Comparison of ENCODE assay signal across 11 cellular contexts in genomic region chr22:36162127-36163034, GRCh38. TPM values are rescaled to one million over a fixed set of nuclear protein-coding genes. Genes with fewer than 3 reads are reported as not detected.
A peak's percentile ranks its signal among the peaks of the same experiment; 100 is the strongest.
DNase-seq lines count a peak whose midpoint lies in the region; ATAC-seq lines count a peak whose summit lies in the region.
"Had no signal": no experiment of that assay in that cellular context is flagged by ENCODE, and none has a peak within 500 bp of the region (broad histone marks: within the 10 kb centered on the region; RNA-seq: fewer than 3 reads in every experiment).

No MANE protein-coding gene starts in this region.

- peak overlapping the region; percentile 99 for H3K4me3 ChIP-seq in CD4-positive, CD25-positive, alpha-beta regulatory T cell (ENCODE audit: low read depth, low read length)
- H3K4me3 ChIP-seq: left lung had no signal

- peaks cover 58% of the 10 kb centered on the region for H3K4me1 ChIP-seq in CD4-positive, CD25-positive, alpha-beta regulatory T cell (ENCODE audit: control insufficient read depth, insufficient read depth, low read length, poor library complexity, severe bottlenecking)

- DNase-seq in CD4-positive, CD25-positive, alpha-beta regulatory T cell: peak; percentile 33 to 39 (median 35)
- DNase-seq in NOMO-1 treated with dmso at 0.1 percent for 144 hours (lab: John Stamatoyannopoulos, UW; ENCODE audit: unreplicated experiment): peak; percentile 25
- peak; percentile 25 for DNase-seq in glomerular visceral epithelial cell (ENCODE audit: extremely low spot score)
- DNase-seq in NCI-H1417 treated with DMSO at 0.1 percent for 48 hours (lab: John Stamatoyannopoulos, UW): no peak
- no peak for DNase-seq in kidney tubule cell (ENCODE audit: low spot score)
- DNase-seq in Right ventricle myocardium inferior (ENCODE audit: missing footprints): no peak
- DNase-seq in RKO (ENCODE audit: low spot score): no peak
- DNase-seq: left lung, SIG-M5 had no signal

- peak overlapping the region; percentile 94 to 99 (median 98) for H3K27ac Mint-ChIP-seq in CD4-positive, CD25-positive, alpha-beta regulatory T cell

- intact Hi-C loops in Right ventricle myocardium inferior (cut with DNase I): no loop called here

- no peaks in the 10 kb centered on the region for H3K27me3 Mint-ChIP-seq in CD4-positive, CD25-positive, alpha-beta regulatory T cell

- no peaks in the 10 kb centered on the region for H3K36me3 ChIP-seq in CD4-positive, CD25-positive, alpha-beta regulatory T cell (ENCODE audit: control insufficient read depth, insufficient read depth, low read length)
- H3K36me3 ChIP-seq: left lung had no signal

- H3K27me3 ChIP-seq in CD4-positive, CD25-positive, alpha-beta regulatory T cell (ENCODE audit: control insufficient read depth, insufficient read depth, low read length): no peaks in the 10 kb centered on the region
- H3K27me3 ChIP-seq: left lung had no signal

- H3K36me3 Mint-ChIP-seq in CD4-positive, CD25-positive, alpha-beta regulatory T cell: peaks cover 5% of the 10 kb centered on the region

- no peaks in the 10 kb centered on the region for H3K9me3 ChIP-seq in CD4-positive, CD25-positive, alpha-beta regulatory T cell (ENCODE audit: control insufficient read depth in 2 of 2, low read length in 2 of 2)
- H3K9me3 ChIP-seq: left lung had no signal

- H3K4me3 Mint-ChIP-seq in CD4-positive, CD25-positive, alpha-beta regulatory T cell: peak overlapping the region; percentile 96 to 98 (median 98)

- peak overlapping the region; percentile 84 for H3K27ac ChIP-seq in CD4-positive, CD25-positive, alpha-beta regulatory T cell (ENCODE audit: insufficient read depth, low read length, poor library complexity, severe bottlenecking)

- peaks cover 19 to 76% (median 52%) of the 10 kb centered on the region in 4 donors for H3K4me1 Mint-ChIP-seq in CD4-positive, CD25-positive, alpha-beta regulatory T cell

- no peaks in the 10 kb centered on the region for H3K9me3 Mint-ChIP-seq in CD4-positive, CD25-positive, alpha-beta regulatory T cell

- peak; percentile 24 to 33 for ATAC-seq in CD4-positive, CD25-positive, alpha-beta regulatory T cell (ENCODE audit: low read depth in 2 of 2)
- ATAC-seq in GM19452 (IDR thresholded peaks at IDR 0.05; ENCODE audit: unreplicated experiment): peak; percentile 44
- no peak for ATAC-seq in Right ventricle myocardium inferior
- ATAC-seq: left lung had no signal

RNA-seq across cellular contexts. Expression of gene APOL3, which starts 1.8 kb away (rescaled TPM):
- total RNA-seq in CD4-positive, CD25-positive, alpha-beta regulatory T cell: 177 TPM
- 10 to 100 TPM; 62.5 to 75.4 (median 68.1) TPM for polyA plus RNA-seq in CD4-positive, CD25-positive, alpha-beta regulatory T cell
- 31.7 TPM for total RNA-seq in Right ventricle myocardium inferior
- total RNA-seq: bronchial epithelial cell had no signal

RNA-seq across cellular contexts. Expression of gene APOL4, which starts 39.2 kb away (rescaled TPM):
- total RNA-seq in CD4-positive, CD25-positive, alpha-beta regulatory T cell: not detected
- not detected for polyA plus RNA-seq in CD4-positive, CD25-positive, alpha-beta regulatory T cell
- 6.9 TPM for total RNA-seq in Right ventricle myocardium inferior

Comparison
In these comparisons a context has a peak if more than half of its experiments do, and no peak if none do; other contexts are left out.
1. DNase-seq: peak in CD4-positive, CD25-positive, alpha-beta regulatory T cell (3 of 3), NOMO-1 treated with dmso at 0.1 percent for 144 hours (single experiment) and glomerular visceral epithelial cell (single experiment); none in NCI-H1417 treated with DMSO at 0.1 percent for 48 hours (single experiment), kidney tubule cell (single experiment), Right ventricle myocardium inferior (single experiment) and RKO (single experiment).